9 cellular contexts compared by ENCODE assay signal in the genomic region with DNA sequence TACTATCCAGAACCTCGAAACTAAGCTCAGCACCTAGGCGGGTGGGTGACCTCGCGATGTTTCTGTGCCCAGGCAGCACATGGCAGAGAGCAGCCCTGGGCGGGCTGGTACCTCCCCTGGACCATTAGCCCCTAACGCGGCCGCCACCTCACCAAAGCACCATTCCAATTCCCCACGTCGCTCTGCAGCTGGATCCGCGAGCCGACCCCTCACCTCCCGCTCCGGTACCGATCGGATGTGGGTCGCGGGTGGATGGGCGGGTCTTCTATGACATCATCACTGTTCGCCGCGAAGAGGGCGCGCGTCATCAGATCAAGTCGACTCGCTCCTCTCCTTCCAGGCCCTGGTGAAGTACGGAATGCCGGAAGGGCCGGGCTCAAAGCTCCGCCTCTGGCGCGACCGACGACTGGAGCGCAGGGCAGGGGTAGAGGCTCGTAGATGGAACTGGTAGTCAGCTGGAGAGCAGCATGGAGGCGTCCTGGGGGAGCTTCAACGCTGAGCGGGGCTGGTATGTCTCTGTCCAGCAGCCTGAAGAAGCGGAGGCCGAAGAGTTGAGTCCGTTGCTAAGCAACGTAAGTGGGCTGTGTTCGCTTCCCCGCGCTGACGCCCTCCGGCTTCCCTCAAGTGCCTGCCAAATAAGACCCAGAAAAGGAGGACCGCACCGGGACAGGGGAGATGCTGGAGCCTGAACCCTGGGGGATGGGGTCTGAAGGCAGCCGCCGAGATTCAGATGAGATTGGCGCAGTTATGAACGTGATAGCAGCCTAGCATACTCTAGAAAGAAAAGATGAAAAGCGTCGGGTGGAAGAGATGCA. TPM values are rescaled to one million over a fixed set of nuclear protein-coding genes. Genes with fewer than 3 reads are reported as not detected.
DNase-seq lines count a peak whose midpoint lies in the region; ATAC-seq, FAIRE-seq and TF ChIP-seq lines count a peak whose summit lies in the region.
"Had no signal": no experiment of that assay in that cellular context is flagged by ENCODE, and none has a peak within 500 bp of the region (broad histone marks: within the 10 kb centered on the region; RNA-seq: fewer than 3 reads in every experiment).

A gene (plus strand): TSS at position 435 of the 815 bp plus-strand sequence. CDS start 33 bp downstream, at position 468.
A gene with protein sequence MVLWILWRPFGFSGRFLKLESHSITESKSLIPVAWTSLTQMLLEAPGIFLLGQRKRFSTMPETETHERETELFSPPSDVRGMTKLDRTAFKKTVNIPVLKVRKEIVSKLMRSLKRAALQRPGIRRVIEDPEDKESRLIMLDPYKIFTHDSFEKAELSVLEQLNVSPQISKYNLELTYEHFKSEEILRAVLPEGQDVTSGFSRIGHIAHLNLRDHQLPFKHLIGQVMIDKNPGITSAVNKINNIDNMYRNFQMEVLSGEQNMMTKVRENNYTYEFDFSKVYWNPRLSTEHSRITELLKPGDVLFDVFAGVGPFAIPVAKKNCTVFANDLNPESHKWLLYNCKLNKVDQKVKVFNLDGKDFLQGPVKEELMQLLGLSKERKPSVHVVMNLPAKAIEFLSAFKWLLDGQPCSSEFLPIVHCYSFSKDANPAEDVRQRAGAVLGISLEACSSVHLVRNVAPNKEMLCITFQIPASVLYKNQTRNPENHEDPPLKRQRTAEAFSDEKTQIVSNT (minus strand): TSS at position 269 of the 815 bp plus-strand sequence. CDS start 106 bp downstream, at position 163.

- peak within 1 kb of the TSS; percentile 98 for H3K27ac ChIP-seq in keratinocyte (ENCODE audit: control insufficient read depth, insufficient read depth, low read length)

- peaks cover 25% of the 10 kb centered on the region for H3K79me2 ChIP-seq in keratinocyte (ENCODE audit: control insufficient read depth, insufficient read depth, low read length)

- no peak within 1 kb of the TSS for H3K27ac Mint-ChIP-seq in chondrocyte (ENCODE audit: unreplicated experiment)
- H3K27ac Mint-ChIP-seq: activated naive CD4-positive, alpha-beta T cell treated with anti-CD3 and anti-CD28 coated beads, Interleukin-2, amount 50 U/mL, for 24 hours had no signal

- no peaks in the 10 kb centered on the region for H4K20me1 ChIP-seq in keratinocyte (ENCODE audit: control insufficient read depth, extremely low read depth, insufficient read depth, low read length)

- no peaks in the 10 kb centered on the region for H3K9me3 Mint-ChIP-seq in chondrocyte (ENCODE audit: low read depth)
- H3K9me3 Mint-ChIP-seq: activated naive CD4-positive, alpha-beta T cell treated with anti-CD3 and anti-CD28 coated beads, Interleukin-2, amount 50 U/mL, for 24 hours had no signal

- peak within 1 kb of the TSS; percentile 99 for H3K4me2 ChIP-seq in keratinocyte (ENCODE audit: control insufficient read depth, extremely low read depth, insufficient read depth, low read depth, low read length)

- peak within 1 kb of the TSS; percentile 82 to 98 (median 88) for H3K4me3 ChIP-seq in keratinocyte (ENCODE audit: control insufficient read depth in 2 of 3, extremely low read depth in 1 of 3, insufficient read depth in 2 of 3, low read depth in 1 of 3, low read length in 3 of 3)

- no peaks in the 10 kb centered on the region for H3K27me3 ChIP-seq in keratinocyte (ENCODE audit: control insufficient read depth, extremely low read depth, insufficient read depth, low read length)

- peak; percentile 94 for DNase-seq in Ammon's horn (ENCODE audit: low spot score)
- peak; percentile 85 to 94 for DNase-seq in NCI-H446 (lab: John Stamatoyannopoulos, UW)
- peak; percentile 96 for DNase-seq in chondrocyte (ENCODE audit: low spot score)
- peak; percentile 59 for DNase-seq in keratinocyte (ENCODE audit: low read depth, low spot score)
- DNase-seq in stimulated activated CD4-positive, alpha-beta T cell treated with anti-CD3 and anti-CD28 coated beads, Interleukin-12 subunit alpha, Interleukin-12 subunit beta, amount 100 ng/mL, for 48 hours (ENCODE audit: low read depth in 2 of 3, low spot score in 1 of 3): peak; percentile 85 to 94 (median 87)

- ATAC-seq in HG03354 (IDR thresholded peaks at IDR 0.05; ENCODE audit: poor library complexity, severe bottlenecking, unreplicated experiment): peak; percentile 87
- peak; percentile 85 to 91 for ATAC-seq in activated CD4-positive, CD25-positive, alpha-beta regulatory T cell treated with anti-CD3 and anti-CD28 coated beads, Interleukin-2, amount 50 U/mL, for 24 hours

- peak; percentile 78 for TF ChIP-seq POLR2A in GM19099 (IDR thresholded peaks at IDR 0.05; ENCODE audit: extremely low read depth, insufficient read length, low read depth)

- FAIRE-seq in keratinocyte (lab: Jason Lieb, UNC): peak; percentile 88

- no peaks in the 10 kb centered on the region for H3K9me1 ChIP-seq in keratinocyte (ENCODE audit: control insufficient read depth, extremely low read depth, insufficient read depth, low read length)

- TF ChIP-seq CTCF in chondrocyte (IDR thresholded peaks at IDR 0.05): no peak
- no peak for TF ChIP-seq CTCF in keratinocyte (optimal IDR thresholded peaks at IDR 0.05 in 1 of 3, IDR thresholded peaks at IDR 0.05 in 1 of 3, conservative IDR thresholded peaks at IDR 0.05 in 1 of 3; ENCODE audit: extremely low read depth in 1 of 3, insufficient read depth in 2 of 3, low read length in 3 of 3)

- H3K4me3 Mint-ChIP-seq in chondrocyte (ENCODE audit: unreplicated experiment): no peak within 1 kb of the TSS
- H3K4me3 Mint-ChIP-seq: activated naive CD4-positive, alpha-beta T cell treated with anti-CD3 and anti-CD28 coated beads, Interleukin-2, amount 50 U/mL, for 24 hours had no signal

- H3K36me3 ChIP-seq in keratinocyte (ENCODE audit: control insufficient read depth in 2 of 2, extremely low read depth in 1 of 2, insufficient read depth in 2 of 2, low read length in 2 of 2): peaks cover 2 to 12% of the 10 kb centered on the region in 2 experiments

- H3K4me1 ChIP-seq in keratinocyte (ENCODE audit: control insufficient read depth, extremely low read depth, insufficient read depth, low read length): peaks cover 26% of the 10 kb centered on the region

- H3K9ac ChIP-seq in keratinocyte (ENCODE audit: control insufficient read depth, extremely low read depth, insufficient read depth, low read length): peak within 1 kb of the TSS; percentile 98

- H3K27me3 Mint-ChIP-seq in chondrocyte (ENCODE audit: low read depth): no peaks in the 10 kb centered on the region
- H3K27me3 Mint-ChIP-seq: activated naive CD4-positive, alpha-beta T cell treated with anti-CD3 and anti-CD28 coated beads, Interleukin-2, amount 50 U/mL, for 24 hours had no signal

- H3K9me3 ChIP-seq in keratinocyte (ENCODE audit: control insufficient read depth, low read depth, low read length): no peaks in the 10 kb centered on the region

- H3K36me3 Mint-ChIP-seq in chondrocyte (ENCODE audit: low read depth): peaks cover 13% of the 10 kb centered on the region

- peak within 1 kb of the TSS; percentile 99 for H2AFZ ChIP-seq in keratinocyte (ENCODE audit: control insufficient read depth, low read length)

- peaks cover 31% of the 10 kb centered on the region for H3K4me1 Mint-ChIP-seq in chondrocyte (ENCODE audit: low read depth)

- dilution Hi-C loops in keratinocyte (cut with MboI; ENCODE audit: extremely low pct_ligation_motif_present, low sequenced_read_pairs): no loop called here

RNA-seq across cellular contexts. Expression of the first gene that starts in this region (rescaled TPM):
- total RNA-seq in chondrocyte: 24.7 to 45.7 TPM (median 26.0 TPM) in 3 replicates
- 7.5 to 15.7 TPM (median 12.1 TPM) in 3 replicates for polyA plus RNA-seq in keratinocyte
- polyA plus RNA-seq in keratinocyte (2011; ENCODE audit: low read depth): 2.0 TPM
- 6.8 and 13.3 TPM in 2 replicates for polyA plus RNA-seq in keratinocyte (2011; cell fraction: cytosol; rRNA removed)
- 16.3 and 19.4 TPM in 2 replicates for polyA plus RNA-seq in keratinocyte (2011; cell fraction: nucleus; rRNA removed)
- 4.2 and 6.6 TPM in 2 replicates for polyA plus RNA-seq in keratinocyte (2012; ENCODE audit: low replicate concordance)
- polyA minus RNA-seq in keratinocyte: 5.3 to 20.7 TPM (median 9.8 TPM) in 3 replicates
- 6.7 TPM for polyA minus RNA-seq in keratinocyte (2011; cell fraction: cytosol; rRNA and poly(A)+ RNA removed)
- 9.4 and 28.7 TPM in 2 replicates for polyA minus RNA-seq in keratinocyte (2011; cell fraction: nucleus; rRNA and poly(A)+ RNA removed)

RNA-seq across cellular contexts. Expression of the second gene that starts in this region (rescaled TPM):
- 12.6 to 18.0 TPM (median 13.2 TPM) in 3 replicates for total RNA-seq in chondrocyte
- polyA plus RNA-seq in keratinocyte: 8.1 to 13.8 TPM (median 9.7 TPM) in 3 replicates
- polyA plus RNA-seq in keratinocyte (2011; ENCODE audit: low read depth): 12.4 TPM
- polyA plus RNA-seq in keratinocyte (2011; cell fraction: cytosol; rRNA removed): 5.9 and 12.9 TPM in 2 replicates
- polyA plus RNA-seq in keratinocyte (2011; cell fraction: nucleus; rRNA removed): 8.6 and 13.2 TPM in 2 replicates
- 9.3 and 12.1 TPM in 2 replicates for polyA plus RNA-seq in keratinocyte (2012; ENCODE audit: low replicate concordance)
- 4.1 to 8.7 TPM (median 5.3 TPM) in 3 replicates for polyA minus RNA-seq in keratinocyte
- polyA minus RNA-seq in keratinocyte (2011; cell fraction: cytosol; rRNA and poly(A)+ RNA removed): 4.4 TPM
- 4.0 and 10.5 TPM in 2 replicates for polyA minus RNA-seq in keratinocyte (2011; cell fraction: nucleus; rRNA and poly(A)+ RNA removed)

Comparison
In these comparisons a context has a peak if more than half of its experiments do, and no peak if none do; other contexts are left out.
1. Peak in every context shown above with its lines: DNase-seq, ATAC-seq, H3K4me3 ChIP-seq and H3K27ac ChIP-seq.